ENCODE assay signal across 10 cellular contexts in genomic region chr14:103597623-103598372, GRCh38. TPM values are rescaled to one million over a fixed set of nuclear protein-coding genes. Genes with fewer than 3 reads are reported as not detected.
DNase-seq lines count a peak whose midpoint lies in the region; ATAC-seq and TF ChIP-seq lines count a peak whose summit lies in the region.
"Had no signal": no experiment of that assay in that cellular context is flagged by ENCODE, and none has a peak within 500 bp of the region (broad histone marks: within the 10 kb centered on the region; RNA-seq: fewer than 3 reads in every experiment).

No MANE protein-coding gene starts in this region.

- DNase-seq in Ammon's horn (ENCODE audit: low spot score) (peak; percentile 78), M059J (ENCODE audit: low read depth) (peak; percentile 84), astrocyte of the cerebellum (ENCODE audit: low read depth) (peak; percentile 59), kidney epithelial cell (ENCODE audit: low read depth) (peak; percentile 78), CD14-positive monocyte (ENCODE audit: low spot score) (no peak), SKM-1 (lab: John Stamatoyannopoulos, UW; ENCODE audit: unreplicated experiment) (no peak)
- DNase-seq: upper lobe of left lung had no signal

- no peaks in the 10 kb centered on the region for H3K36me3 ChIP-seq in kidney epithelial cell (ENCODE audit: control insufficient read depth, insufficient read depth, low read length)
- H3K36me3 ChIP-seq: upper lobe of left lung had no signal

- H3K27me3 ChIP-seq in kidney epithelial cell (ENCODE audit: control insufficient read depth, insufficient read depth, low read length) = no peaks in the 10 kb centered on the region
- H3K27me3 ChIP-seq: upper lobe of left lung had no signal

- peaks cover 15% of the 10 kb centered on the region for H3K4me1 Mint-ChIP-seq in CD14-positive monocyte

- H3K9me3 Mint-ChIP-seq in CD14-positive monocyte = peaks cover 0 to 2% (median 0%) of the 10 kb centered on the region in 7 donors

- H3K4me3 ChIP-seq in astrocyte of the cerebellum (ENCODE audit: low read depth, low read length) (no peak overlapping the region), kidney epithelial cell (ENCODE audit: low read depth, low read length) (no peak overlapping the region)
- H3K4me3 ChIP-seq: SK-N-MC, upper lobe of left lung had no signal

- no peak for ATAC-seq in GM21723 (IDR thresholded peaks at IDR 0.05; ENCODE audit: unreplicated experiment)
- no peak for ATAC-seq in HG03139 (IDR thresholded peaks at IDR 0.05; ENCODE audit: unreplicated experiment)

- intact Hi-C loops in CD14-positive monocyte (cut with micrococcal nuclease) = no loop called here

- H3K27ac Mint-ChIP-seq in CD14-positive monocyte = no peak overlapping the region

- H3K27me3 Mint-ChIP-seq in CD14-positive monocyte (ENCODE audit: low read depth in 3 of 3) = peaks cover 0 to 2% (median 0%) of the 10 kb centered on the region in 3 donors

- H3K36me3 Mint-ChIP-seq in CD14-positive monocyte = peaks cover 4 to 5% of the 10 kb centered on the region in 2 donors

- in situ Hi-C loops in astrocyte of the cerebellum (cut with HindIII; ENCODE audit: low sequenced_read_pairs) = no loop called here

- TF ChIP-seq CTCF in astrocyte of the cerebellum (IDR thresholded peaks at IDR 0.05; ENCODE audit: low read depth, low read length, missing control alignments) = no peak
- TF ChIP-seq CTCF in kidney epithelial cell (IDR thresholded peaks at IDR 0.05; ENCODE audit: insufficient read depth, low read length, poor library complexity, severe bottlenecking) = no peak
- no peak for TF ChIP-seq CTCF in CD14-positive monocyte (IDR thresholded peaks at IDR 0.05)

- no peak overlapping the region for H3K4me3 Mint-ChIP-seq in CD14-positive monocyte

RNA-seq across cellular contexts. Expression of gene KLC1, which starts 31.2 kb away (rescaled TPM):
- 60.9 and 101 TPM in 2 replicates for total RNA-seq in M059J (2014; rRNA removed; shearing (Covaris generic))
- total RNA-seq in kidney epithelial cell = 266 and 280 TPM in 2 replicates
- 10 to 100 TPM; 41.5 to 46.6 TPM for polyA plus RNA-seq in CD14-positive monocyte

RNA-seq across cellular contexts. Expression of gene COA8, which starts 35.0 kb away (rescaled TPM):
- total RNA-seq in M059J (2014; rRNA removed; shearing (Covaris generic)) = 17.7 and 30.7 TPM in 2 replicates
- total RNA-seq in kidney epithelial cell = 83.8 and 86.7 TPM in 2 replicates
- 10 to 100 TPM; 52.3 to 58.1 TPM for polyA plus RNA-seq in CD14-positive monocyte

RNA-seq across cellular contexts. Expression of gene BAG5, which starts 35.3 kb away (rescaled TPM):
- total RNA-seq in M059J (2014; rRNA removed; shearing (Covaris generic)) = 18.6 and 22.6 TPM in 2 replicates
- 37.9 and 40.8 TPM in 2 replicates for total RNA-seq in kidney epithelial cell
- polyA plus RNA-seq in CD14-positive monocyte = 10 to 100 TPM; 30.1 to 33.1 TPM

Comparison
In these comparisons a context has a peak if more than half of its experiments do, and no peak if none do; other contexts are left out.
1. DNase-seq: peak in Ammon's horn (single experiment), M059J (single experiment), astrocyte of the cerebellum (single experiment) and kidney epithelial cell (single experiment); none in CD14-positive monocyte (single experiment) and SKM-1 (single experiment).